In the genomic region with DNA sequence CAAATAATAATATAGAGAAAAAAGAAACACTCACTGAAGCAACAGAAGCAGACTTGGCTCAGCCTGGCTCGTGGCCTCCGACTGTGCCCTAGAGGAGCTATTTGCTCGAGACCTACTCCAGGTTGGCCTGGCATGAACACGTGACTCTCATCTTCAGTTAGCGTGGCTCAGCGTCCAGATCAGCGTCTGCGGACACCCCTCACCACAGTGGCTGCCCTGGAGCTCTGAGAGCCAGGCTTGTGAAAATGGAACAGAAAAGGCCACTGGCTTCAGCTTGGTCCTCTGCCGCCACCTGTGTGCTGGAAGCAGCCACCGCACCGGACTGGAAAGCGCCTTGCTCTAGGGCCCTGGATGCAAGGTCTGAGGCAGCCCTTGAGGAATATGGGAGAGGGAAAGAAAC, we compare ENCODE assay signal across 9 cellular contexts.
DNase-seq lines count a peak whose midpoint lies in the region; ATAC-seq and TF ChIP-seq lines count a peak whose summit lies in the region.
"Had no signal": no experiment of that assay in that cellular context is flagged by ENCODE, and none has a peak within 500 bp of the region (broad histone marks: within the 10 kb centered on the region; RNA-seq: fewer than 3 reads in every experiment).

No MANE protein-coding gene starts in this region.

- DNase-seq in GM06990 (ENCODE audit: extremely low read depth, insufficient read length) (peak; percentile 11), H4 (ENCODE audit: low spot score) (peak; percentile 50), RPMI8226 (peak; percentile 31), left lobe of liver (ENCODE audit: low spot score) (no peak), esophagus muscularis mucosa (ENCODE audit: extremely low spot score) (no peak), GOT3 (lab: John Stamatoyannopoulos, UW) (no peak), NCI-H345 (lab: John Stamatoyannopoulos, UW) (no peak)

- H3K27me3 ChIP-seq in GM06990 (replicated peaks; ENCODE audit: control insufficient read depth, insufficient read depth, low read length) (no peaks in the 10 kb centered on the region), esophagus muscularis mucosa (no peaks in the 10 kb centered on the region)

- 76% methylated on average over 11 of the region's 12 CpGs for WGBS in esophagus muscularis mucosa

- H3K4me1 ChIP-seq in esophagus muscularis mucosa: no peaks in the 10 kb centered on the region

- H3K36me3 ChIP-seq in GM06990 (ENCODE audit: control insufficient read depth, insufficient read depth, low read length) (no peaks in the 10 kb centered on the region), esophagus muscularis mucosa (no peaks in the 10 kb centered on the region)

- ATAC-seq in left lobe of liver (peak; percentile 26), GM21367 (IDR thresholded peaks at IDR 0.05; ENCODE audit: unreplicated experiment) (no peak)

- peaks cover 0 to 13% (median 7%) of the 10 kb centered on the region in 4 donors for H3K9me3 ChIP-seq in esophagus muscularis mucosa

- TF ChIP-seq CTCF in GM06990 (IDR thresholded peaks at IDR 0.05; ENCODE audit: insufficient read depth, low read length, poor library complexity, severe bottlenecking) (peak; percentile 75), esophagus muscularis mucosa (IDR thresholded peaks at IDR 0.05) (peak in 1 of 3 experiments; percentile 12)

- TF ChIP-seq POLR2A in esophagus muscularis mucosa (IDR thresholded peaks at IDR 0.05; ENCODE audit: low read depth): no peak

- intact Hi-C loops in esophagus muscularis mucosa (cut with DNase I): no loop called here

- H3K4me3 ChIP-seq in GM06990 (replicated peaks; ENCODE audit: low read depth, low read length): no peak overlapping the region
- no peak overlapping the region for H3K4me3 ChIP-seq in esophagus muscularis mucosa
- H3K4me3 ChIP-seq: skin epidermis had no signal

- no peak for TF ChIP-seq EP300 in esophagus muscularis mucosa (IDR thresholded peaks at IDR 0.05)

- H3K27ac ChIP-seq in esophagus muscularis mucosa (replicated peaks in 1 of 4): no peak overlapping the region
- H3K27ac ChIP-seq: skin epidermis had no signal

Comparison
In these comparisons a context has a peak if more than half of its experiments do, and no peak if none do; other contexts are left out.
1. DNase-seq: peak in GM06990 (single experiment), H4 (single experiment) and RPMI8226 (single experiment); none in left lobe of liver (single experiment), esophagus muscularis mucosa (single experiment), GOT3 (single experiment) and NCI-H345 (single experiment).